ENCODE assay signal across 12 cellular contexts in the genomic region with DNA sequence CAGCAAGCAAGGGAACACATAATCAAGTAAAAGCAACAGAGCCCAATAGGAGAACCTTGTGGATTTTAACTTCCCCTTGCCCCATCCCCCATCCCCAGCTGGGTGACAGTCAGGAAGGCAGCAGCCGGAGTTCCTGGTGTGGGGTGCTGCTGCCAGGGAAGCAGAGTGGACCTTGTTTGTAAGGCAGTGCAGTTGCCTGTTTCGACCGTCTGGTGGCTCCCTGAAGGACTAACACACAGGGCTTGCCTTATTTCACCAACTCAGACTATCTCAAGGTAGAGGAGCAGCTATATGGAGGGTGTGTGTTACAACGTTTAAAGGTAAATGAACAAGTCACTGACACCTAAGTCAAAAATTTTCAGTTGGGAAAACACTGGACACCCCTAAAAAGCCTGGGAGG. TPM values are rescaled to one million over a fixed set of nuclear protein-coding genes. Genes with fewer than 3 reads are reported as not detected.
DNase-seq lines count a peak whose midpoint lies in the region; ATAC-seq and TF ChIP-seq lines count a peak whose summit lies in the region.
"Had no signal": no experiment of that assay in that cellular context is flagged by ENCODE, and none has a peak within 500 bp of the region (broad histone marks: within the 10 kb centered on the region; RNA-seq: fewer than 3 reads in every experiment).

No MANE protein-coding gene starts in this region.

- no peaks in the 10 kb centered on the region for H3K27me3 Mint-ChIP-seq in activated CD8-positive, alpha-beta T cell treated with anti-CD3 and anti-CD28 coated beads for 36 hours

- POLR2A ChIA-PET in activated CD8-positive, alpha-beta T cell treated with anti-CD3 and anti-CD28 coated beads for 36 hours (lab: Charles Lee): interaction anchor here (0.6 to 1.1 kb wide), 2 partner anchors 12 to 127 kb away, joined by 3 to 4 read pairs; no protein-coding TSS in a partner anchor

- CTCF ChIA-PET in activated CD8-positive, alpha-beta T cell treated with anti-CD3 and anti-CD28 coated beads for 36 hours (lab: Charles Lee): interaction anchor here (1.0 to 2.0 kb wide), 6 partner anchors 27 to 124 kb away, joined by 3 to 8 read pairs (median 4); no protein-coding TSS in a partner anchor

- peak overlapping the region; percentile 81 for H3K27ac Mint-ChIP-seq in activated CD8-positive, alpha-beta T cell treated with anti-CD3 and anti-CD28 coated beads for 36 hours

- peak; percentile 22; the same call in 1 of the 2 replicates for TF ChIP-seq CTCF in AG10803 (conservative IDR thresholded peaks at IDR 0.05; ENCODE audit: low read length)
- TF ChIP-seq CTCF in HFF-Myc (IDR thresholded peaks at IDR 0.05; ENCODE audit: low read depth, low read length, missing control alignments): peak; percentile 4
- no peak for TF ChIP-seq CTCF in activated CD8-positive, alpha-beta T cell treated with anti-CD3 and anti-CD28 coated beads for 36 hours (IDR thresholded peaks at IDR 0.05)

- H3K4me1 Mint-ChIP-seq in activated CD8-positive, alpha-beta T cell treated with anti-CD3 and anti-CD28 coated beads for 36 hours (ENCODE audit: low read depth): peaks cover 41% of the 10 kb centered on the region

- H3K36me3 Mint-ChIP-seq in activated CD8-positive, alpha-beta T cell treated with anti-CD3 and anti-CD28 coated beads for 36 hours (ENCODE audit: low read depth): peaks cover 27% of the 10 kb centered on the region

- peak; percentile 55 for ATAC-seq in activated CD8-positive, alpha-beta T cell treated with anti-CD3 and anti-CD28 coated beads for 36 hours

- H3K4me3 ChIP-seq in AG10803 (ENCODE audit: low read length) (no peak overlapping the region), HFF-Myc (replicated peaks; ENCODE audit: low read depth, low read length) (no peak overlapping the region)
- H3K4me3 ChIP-seq: upper lobe of left lung had no signal

- intact Hi-C loops in activated CD8-positive, alpha-beta T cell treated with anti-CD3 and anti-CD28 coated beads for 36 hours (cut with micrococcal nuclease): no loop called here

- H3K4me3 Mint-ChIP-seq in activated CD8-positive, alpha-beta T cell treated with anti-CD3 and anti-CD28 coated beads for 36 hours: peak overlapping the region; percentile 13

- peaks cover 41% of the 10 kb centered on the region for H3K9me3 Mint-ChIP-seq in activated CD8-positive, alpha-beta T cell treated with anti-CD3 and anti-CD28 coated beads for 36 hours

- DNase-seq in AG10803 (ENCODE audit: low read depth) (peak; percentile 15), HFF-Myc (ENCODE audit: extremely low read depth, low read depth) (no peak), iPS-NIHi7 (ENCODE audit: extremely low spot score) (peak; percentile 70), ureter (ENCODE audit: low spot score) (no peak), activated gamma-delta T cell treated with Interleukin-2 at 50 U/mL for 16 hours (no peak), cerebellar cortex (ENCODE audit: low spot score) (no peak)
- DNase-seq in activated CD8-positive, alpha-beta T cell treated with anti-CD3 and anti-CD28 coated beads for 36 hours: peak; percentile 24
- no peak for DNase-seq in stimulated activated naive CD4-positive, alpha-beta T cell (lab: John Stamatoyannopoulos, UW)
- DNase-seq: DMS79 treated with DMSO at 0.1 percent for 48 hours, glutamatergic neuron, NCI-H1436 had no signal

RNA-seq across cellular contexts. Expression of a gene that starts 6.6 kb away (rescaled TPM):
- total RNA-seq in activated CD8-positive, alpha-beta T cell treated with anti-CD3 and anti-CD28 coated beads for 36 hours: not detected
- total RNA-seq in ureter: not detected
- total RNA-seq: upper lobe of left lung had no signal

RNA-seq across cellular contexts. Expression of a gene that starts 8.4 kb away (rescaled TPM):
- total RNA-seq in activated CD8-positive, alpha-beta T cell treated with anti-CD3 and anti-CD28 coated beads for 36 hours: not detected
- not detected for total RNA-seq in ureter
- total RNA-seq: upper lobe of left lung had no signal

RNA-seq across cellular contexts. Expression of a gene that starts 18.1 kb away (rescaled TPM):
- not detected for total RNA-seq in activated CD8-positive, alpha-beta T cell treated with anti-CD3 and anti-CD28 coated beads for 36 hours
- not detected for total RNA-seq in ureter
- total RNA-seq: upper lobe of left lung had no signal

RNA-seq across cellular contexts. Expression of a gene that starts 18.7 kb away (rescaled TPM):
- total RNA-seq in activated CD8-positive, alpha-beta T cell treated with anti-CD3 and anti-CD28 coated beads for 36 hours: not detected
- total RNA-seq in ureter: not detected
- total RNA-seq: upper lobe of left lung had no signal

RNA-seq across cellular contexts. Expression of a gene that starts 26.2 kb away (rescaled TPM):
- not detected for total RNA-seq in activated CD8-positive, alpha-beta T cell treated with anti-CD3 and anti-CD28 coated beads for 36 hours
- total RNA-seq in ureter: not detected
- total RNA-seq: upper lobe of left lung had no signal

Comparison
In these comparisons a context has a peak if more than half of its experiments do, and no peak if none do; other contexts are left out.
1. DNase-seq: peak in AG10803 (single experiment), activated CD8-positive, alpha-beta T cell treated with anti-CD3 and anti-CD28 coated beads for 36 hours (single experiment) and iPS-NIHi7 (single experiment); none in HFF-Myc (single experiment), ureter (single experiment), activated gamma-delta T cell treated with Interleukin-2 at 50 U/mL for 16 hours (single experiment), stimulated activated naive CD4-positive, alpha-beta T cell (0 of 6) and cerebellar cortex (single experiment).